2 cellular contexts compared by ENCODE assay signal in the genomic region with DNA sequence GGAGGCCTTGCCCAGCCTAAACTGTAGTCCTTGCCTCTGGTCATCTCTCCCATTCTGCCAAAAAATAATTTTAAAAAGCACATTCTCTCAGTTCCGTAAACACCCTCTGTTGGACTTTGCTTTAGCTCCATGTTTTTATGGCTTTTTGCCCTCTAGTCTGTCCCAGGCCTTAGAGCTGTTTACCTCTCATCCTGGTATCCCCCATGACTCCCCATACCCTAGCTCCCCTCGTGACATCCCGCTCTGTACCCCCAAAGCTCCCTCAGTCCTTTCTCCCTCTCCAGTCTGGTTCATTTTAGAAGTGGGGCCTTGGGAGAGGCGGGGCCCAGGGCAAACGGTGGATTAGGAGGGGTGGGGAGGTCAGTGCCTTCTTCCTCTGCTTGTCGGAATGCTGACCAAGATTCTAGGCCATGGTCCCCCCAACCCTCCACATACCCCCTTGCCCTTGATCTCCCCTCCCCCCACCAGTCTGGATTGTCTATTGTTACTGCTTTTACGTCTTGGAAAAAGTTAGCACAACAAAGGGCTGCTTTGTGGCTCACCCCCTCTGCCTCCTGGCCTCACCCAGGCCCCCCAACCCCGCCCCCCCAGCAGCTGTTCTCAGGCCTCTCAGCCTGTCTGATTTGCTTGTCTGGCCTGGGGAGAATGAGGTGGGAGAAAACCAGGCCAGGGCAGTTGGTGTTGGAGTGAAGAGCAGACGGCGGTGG.
TF ChIP-seq lines count a peak whose summit lies in the region.

No MANE protein-coding gene starts in this region.

TF ChIP-seq in K562, 482 proteins besides CTCF, POLR2A, EP300 and RAD21:
- no peak for TF ChIP-seq NR2C1 (IDR thresholded peaks at IDR 0.05)
- 0 out of 2 replicates have a peak, but pooled peaks have one; percentile 2 for TF ChIP-seq NR2C1 (tag; IDR thresholded peaks at IDR 0.05)
- TF ChIP-seq ZNF311 (CRISPR knock-in tag; IDR thresholded peaks at IDR 0.05): no peak
TF ChIP-seq in K562: peak in this region for 1.

TF ChIP-seq in HepG2, 621 proteins besides CTCF, POLR2A, EP300 and RAD21 (continues in another document):
- 0 out of 2 replicates have a peak, but pooled peaks have one; percentile 44 for TF ChIP-seq TMF1 (CRISPR knock-in tag; IDR thresholded peaks at IDR 0.05; ENCODE audit: low read depth)
- TF ChIP-seq ZNF264 (CRISPR knock-in tag; IDR thresholded peaks at IDR 0.05): 0 out of 2 replicates have a peak, but pooled peaks have one; percentile 7
- TF ChIP-seq ONECUT2 (CRISPR knock-in tag; IDR thresholded peaks at IDR 0.05): no peak
- TF ChIP-seq NFATC3 (CRISPR knock-in tag; IDR thresholded peaks at IDR 0.05): no peak
- TF ChIP-seq FOXP1 (IDR thresholded peaks at IDR 0.05): no peak
- peak; percentile 18; the same call in 1 of the 2 replicates for TF ChIP-seq FOXP1 (CRISPR knock-in tag; IDR thresholded peaks at IDR 0.05)
- no peak for TF ChIP-seq NR2F2 (IDR thresholded peaks at IDR 0.05; ENCODE audit: borderline replicate concordance, low read depth)
- TF ChIP-seq ZNF136 (CRISPR knock-in tag; IDR thresholded peaks at IDR 0.05; ENCODE audit: low read depth): no peak
- TF ChIP-seq, protein P1, sequence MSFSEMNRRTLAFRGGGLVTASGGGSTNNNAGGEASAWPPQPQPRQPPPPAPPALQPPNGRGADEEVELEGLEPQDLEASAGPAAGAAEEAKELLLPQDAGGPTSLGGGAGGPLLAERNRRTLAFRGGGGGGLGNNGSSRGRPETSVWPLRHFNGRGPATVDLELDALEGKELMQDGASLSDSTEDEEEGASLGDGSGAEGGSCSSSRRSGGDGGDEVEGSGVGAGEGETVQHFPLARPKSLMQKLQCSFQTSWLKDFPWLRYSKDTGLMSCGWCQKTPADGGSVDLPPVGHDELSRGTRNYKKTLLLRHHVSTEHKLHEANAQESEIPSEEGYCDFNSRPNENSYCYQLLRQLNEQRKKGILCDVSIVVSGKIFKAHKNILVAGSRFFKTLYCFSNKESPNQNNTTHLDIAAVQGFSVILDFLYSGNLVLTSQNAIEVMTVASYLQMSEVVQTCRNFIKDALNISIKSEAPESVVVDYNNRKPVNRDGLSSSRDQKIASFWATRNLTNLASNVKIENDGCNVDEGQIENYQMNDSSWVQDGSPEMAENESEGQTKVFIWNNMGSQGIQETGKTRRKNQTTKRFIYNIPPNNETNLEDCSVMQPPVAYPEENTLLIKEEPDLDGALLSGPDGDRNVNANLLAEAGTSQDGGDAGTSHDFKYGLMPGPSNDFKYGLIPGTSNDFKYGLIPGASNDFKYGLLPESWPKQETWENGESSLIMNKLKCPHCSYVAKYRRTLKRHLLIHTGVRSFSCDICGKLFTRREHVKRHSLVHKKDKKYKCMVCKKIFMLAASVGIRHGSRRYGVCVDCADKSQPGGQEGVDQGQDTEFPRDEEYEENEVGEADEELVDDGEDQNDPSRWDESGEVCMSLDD (CRISPR knock-in tag; IDR thresholded peaks at IDR 0.05; ENCODE audit: borderline replicate concordance): peak; percentile 82; the same call in 1 of the 2 replicates
- TF ChIP-seq KAT2B (IDR thresholded peaks at IDR 0.05; ENCODE audit: borderline replicate concordance, low read depth, low read length): no peak
- 0 out of 2 replicates have a peak, but pooled peaks have one; percentile 11 for TF ChIP-seq CREM (IDR thresholded peaks at IDR 0.05)
- no peak for TF ChIP-seq CREM (CRISPR knock-in tag; IDR thresholded peaks at IDR 0.05)
- TF ChIP-seq ZNF709 (CRISPR knock-in tag; IDR thresholded peaks at IDR 0.05): 0 out of 2 replicates have a peak, but pooled peaks have one; percentile 4
- peak; percentile 52 for TF ChIP-seq FOXK2 (IDR thresholded peaks at IDR 0.05)
- peak; percentile 34; the same call in 1 of the 2 replicates for TF ChIP-seq LCORL (IDR thresholded peaks at IDR 0.05)
- no peak for TF ChIP-seq LCORL (CRISPR knock-in tag; IDR thresholded peaks at IDR 0.05)
- 0 out of 2 replicates have a peak, but pooled peaks have one; percentile 8 for TF ChIP-seq NR2F6 (IDR thresholded peaks at IDR 0.05)
- TF ChIP-seq NR2F6 (CRISPR knock-in tag; IDR thresholded peaks at IDR 0.05): no peak
- TF ChIP-seq ZSCAN30 (CRISPR knock-in tag; IDR thresholded peaks at IDR 0.05): no peak
- no peak for TF ChIP-seq SMYD3 (CRISPR knock-in tag; IDR thresholded peaks at IDR 0.05)
- peak; percentile 49 for TF ChIP-seq NCOR1 (IDR thresholded peaks at IDR 0.05; ENCODE audit: borderline replicate concordance, low read length)
- TF ChIP-seq, protein P2, sequence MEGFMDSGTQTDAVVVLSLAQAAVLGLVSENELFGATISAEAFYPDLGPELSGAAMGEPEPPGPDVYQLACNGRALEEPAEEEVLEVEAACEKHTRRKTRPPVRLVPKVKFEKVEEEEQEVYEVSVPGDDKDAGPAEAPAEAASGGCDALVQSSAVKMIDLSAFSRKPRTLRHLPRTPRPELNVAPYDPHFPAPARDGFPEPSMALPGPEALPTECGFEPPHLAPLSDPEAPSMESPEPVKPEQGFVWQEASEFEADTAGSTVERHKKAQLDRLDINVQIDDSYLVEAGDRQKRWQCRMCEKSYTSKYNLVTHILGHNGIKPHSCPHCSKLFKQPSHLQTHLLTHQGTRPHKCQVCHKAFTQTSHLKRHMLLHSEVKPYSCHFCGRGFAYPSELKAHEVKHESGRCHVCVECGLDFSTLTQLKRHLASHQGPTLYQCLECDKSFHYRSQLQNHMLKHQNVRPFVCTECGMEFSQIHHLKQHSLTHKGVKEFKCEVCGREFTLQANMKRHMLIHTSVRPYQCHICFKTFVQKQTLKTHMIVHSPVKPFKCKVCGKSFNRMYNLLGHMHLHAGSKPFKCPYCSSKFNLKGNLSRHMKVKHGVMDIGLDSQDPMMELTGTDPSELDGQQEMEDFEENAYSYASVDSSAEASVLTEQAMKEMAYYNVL (CRISPR knock-in tag; IDR thresholded peaks at IDR 0.05; ENCODE audit: borderline replicate concordance): 0 out of 2 replicates have a peak, but pooled peaks have one; percentile 9
- TF ChIP-seq GFI1 (CRISPR knock-in tag; IDR thresholded peaks at IDR 0.05; ENCODE audit: borderline replicate concordance): no peak
- TF ChIP-seq, protein P3, sequence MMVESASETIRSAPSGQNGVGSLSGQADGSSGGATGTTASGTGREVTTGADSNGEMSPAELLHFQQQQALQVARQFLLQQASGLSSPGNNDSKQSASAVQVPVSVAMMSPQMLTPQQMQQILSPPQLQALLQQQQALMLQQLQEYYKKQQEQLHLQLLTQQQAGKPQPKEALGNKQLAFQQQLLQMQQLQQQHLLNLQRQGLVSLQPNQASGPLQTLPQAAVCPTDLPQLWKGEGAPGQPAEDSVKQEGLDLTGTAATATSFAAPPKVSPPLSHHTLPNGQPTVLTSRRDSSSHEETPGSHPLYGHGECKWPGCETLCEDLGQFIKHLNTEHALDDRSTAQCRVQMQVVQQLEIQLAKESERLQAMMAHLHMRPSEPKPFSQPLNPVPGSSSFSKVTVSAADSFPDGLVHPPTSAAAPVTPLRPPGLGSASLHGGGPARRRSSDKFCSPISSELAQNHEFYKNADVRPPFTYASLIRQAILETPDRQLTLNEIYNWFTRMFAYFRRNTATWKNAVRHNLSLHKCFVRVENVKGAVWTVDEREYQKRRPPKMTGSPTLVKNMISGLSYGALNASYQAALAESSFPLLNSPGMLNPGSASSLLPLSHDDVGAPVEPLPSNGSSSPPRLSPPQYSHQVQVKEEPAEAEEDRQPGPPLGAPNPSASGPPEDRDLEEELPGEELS (CRISPR knock-in tag; IDR thresholded peaks at IDR 0.05): peak; percentile 1; the same call in 1 of the 2 replicates
- TF ChIP-seq, protein P4, sequence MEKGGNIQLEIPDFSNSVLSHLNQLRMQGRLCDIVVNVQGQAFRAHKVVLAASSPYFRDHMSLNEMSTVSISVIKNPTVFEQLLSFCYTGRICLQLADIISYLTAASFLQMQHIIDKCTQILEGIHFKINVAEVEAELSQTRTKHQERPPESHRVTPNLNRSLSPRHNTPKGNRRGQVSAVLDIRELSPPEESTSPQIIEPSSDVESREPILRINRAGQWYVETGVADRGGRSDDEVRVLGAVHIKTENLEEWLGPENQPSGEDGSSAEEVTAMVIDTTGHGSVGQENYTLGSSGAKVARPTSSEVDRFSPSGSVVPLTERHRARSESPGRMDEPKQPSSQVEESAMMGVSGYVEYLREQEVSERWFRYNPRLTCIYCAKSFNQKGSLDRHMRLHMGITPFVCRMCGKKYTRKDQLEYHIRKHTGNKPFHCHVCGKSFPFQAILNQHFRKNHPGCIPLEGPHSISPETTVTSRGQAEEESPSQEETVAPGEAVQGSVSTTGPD (CRISPR knock-in tag; IDR thresholded peaks at IDR 0.05): 0 out of 2 replicates have a peak, but pooled peaks have one; percentile 0
- peak; percentile 5; the same call in 1 of the 2 replicates for TF ChIP-seq ZBTB21 (CRISPR knock-in tag; IDR thresholded peaks at IDR 0.05)
- TF ChIP-seq, protein P5, sequence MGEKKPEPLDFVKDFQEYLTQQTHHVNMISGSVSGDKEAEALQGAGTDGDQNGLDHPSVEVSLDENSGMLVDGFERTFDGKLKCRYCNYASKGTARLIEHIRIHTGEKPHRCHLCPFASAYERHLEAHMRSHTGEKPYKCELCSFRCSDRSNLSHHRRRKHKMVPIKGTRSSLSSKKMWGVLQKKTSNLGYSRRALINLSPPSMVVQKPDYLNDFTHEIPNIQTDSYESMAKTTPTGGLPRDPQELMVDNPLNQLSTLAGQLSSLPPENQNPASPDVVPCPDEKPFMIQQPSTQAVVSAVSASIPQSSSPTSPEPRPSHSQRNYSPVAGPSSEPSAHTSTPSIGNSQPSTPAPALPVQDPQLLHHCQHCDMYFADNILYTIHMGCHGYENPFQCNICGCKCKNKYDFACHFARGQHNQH (CRISPR knock-in tag; IDR thresholded peaks at IDR 0.05): peak; percentile 14
- TF ChIP-seq, protein P6, sequence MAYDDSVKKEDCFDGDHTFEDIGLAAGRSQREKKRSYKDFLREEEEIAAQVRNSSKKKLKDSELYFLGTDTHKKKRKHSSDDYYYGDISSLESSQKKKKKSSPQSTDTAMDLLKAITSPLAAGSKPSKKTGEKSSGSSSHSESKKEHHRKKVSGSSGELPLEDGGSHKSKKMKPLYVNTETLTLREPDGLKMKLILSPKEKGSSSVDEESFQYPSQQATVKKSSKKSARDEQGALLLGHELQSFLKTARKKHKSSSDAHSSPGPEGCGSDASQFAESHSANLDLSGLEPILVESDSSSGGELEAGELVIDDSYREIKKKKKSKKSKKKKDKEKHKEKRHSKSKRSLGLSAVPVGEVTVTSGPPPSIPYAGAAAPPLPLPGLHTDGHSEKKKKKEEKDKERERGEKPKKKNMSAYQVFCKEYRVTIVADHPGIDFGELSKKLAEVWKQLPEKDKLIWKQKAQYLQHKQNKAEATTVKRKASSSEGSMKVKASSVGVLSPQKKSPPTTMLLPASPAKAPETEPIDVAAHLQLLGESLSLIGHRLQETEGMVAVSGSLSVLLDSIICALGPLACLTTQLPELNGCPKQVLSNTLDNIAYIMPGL (CRISPR knock-in tag; IDR thresholded peaks at IDR 0.05; ENCODE audit: borderline replicate concordance in 1 of 2, low read depth in 1 of 2): 0 out of 4 replicates have a peak, but pooled peaks of 1 of the 2 experiments have one; percentile 10
- TF ChIP-seq DR1 (CRISPR knock-in tag; IDR thresholded peaks at IDR 0.05): no peak
- TF ChIP-seq IRF2 (CRISPR knock-in tag; IDR thresholded peaks at IDR 0.05): 0 out of 2 replicates have a peak, but pooled peaks have one; percentile 1
- no peak for TF ChIP-seq STAT5B (CRISPR knock-in tag; IDR thresholded peaks at IDR 0.05)
- no peak for TF ChIP-seq ZFYVE20 (CRISPR knock-in tag; IDR thresholded peaks at IDR 0.05; ENCODE audit: borderline replicate concordance, low read depth)
- no peak for TF ChIP-seq RFXAP (CRISPR knock-in tag; IDR thresholded peaks at IDR 0.05; ENCODE audit: borderline replicate concordance)
- TF ChIP-seq MIXL1 (CRISPR knock-in tag; IDR thresholded peaks at IDR 0.05): no peak
- TF ChIP-seq, protein P7, sequence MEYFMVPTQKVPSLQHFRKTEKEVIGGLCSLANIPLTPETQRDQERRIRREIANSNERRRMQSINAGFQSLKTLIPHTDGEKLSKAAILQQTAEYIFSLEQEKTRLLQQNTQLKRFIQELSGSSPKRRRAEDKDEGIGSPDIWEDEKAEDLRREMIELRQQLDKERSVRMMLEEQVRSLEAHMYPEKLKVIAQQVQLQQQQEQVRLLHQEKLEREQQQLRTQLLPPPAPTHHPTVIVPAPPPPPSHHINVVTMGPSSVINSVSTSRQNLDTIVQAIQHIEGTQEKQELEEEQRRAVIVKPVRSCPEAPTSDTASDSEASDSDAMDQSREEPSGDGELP (IDR thresholded peaks at IDR 0.05; ENCODE audit: borderline replicate concordance, low read depth): peak; percentile 47; the same call in 1 of the 2 replicates
- TF ChIP-seq, protein P8, sequence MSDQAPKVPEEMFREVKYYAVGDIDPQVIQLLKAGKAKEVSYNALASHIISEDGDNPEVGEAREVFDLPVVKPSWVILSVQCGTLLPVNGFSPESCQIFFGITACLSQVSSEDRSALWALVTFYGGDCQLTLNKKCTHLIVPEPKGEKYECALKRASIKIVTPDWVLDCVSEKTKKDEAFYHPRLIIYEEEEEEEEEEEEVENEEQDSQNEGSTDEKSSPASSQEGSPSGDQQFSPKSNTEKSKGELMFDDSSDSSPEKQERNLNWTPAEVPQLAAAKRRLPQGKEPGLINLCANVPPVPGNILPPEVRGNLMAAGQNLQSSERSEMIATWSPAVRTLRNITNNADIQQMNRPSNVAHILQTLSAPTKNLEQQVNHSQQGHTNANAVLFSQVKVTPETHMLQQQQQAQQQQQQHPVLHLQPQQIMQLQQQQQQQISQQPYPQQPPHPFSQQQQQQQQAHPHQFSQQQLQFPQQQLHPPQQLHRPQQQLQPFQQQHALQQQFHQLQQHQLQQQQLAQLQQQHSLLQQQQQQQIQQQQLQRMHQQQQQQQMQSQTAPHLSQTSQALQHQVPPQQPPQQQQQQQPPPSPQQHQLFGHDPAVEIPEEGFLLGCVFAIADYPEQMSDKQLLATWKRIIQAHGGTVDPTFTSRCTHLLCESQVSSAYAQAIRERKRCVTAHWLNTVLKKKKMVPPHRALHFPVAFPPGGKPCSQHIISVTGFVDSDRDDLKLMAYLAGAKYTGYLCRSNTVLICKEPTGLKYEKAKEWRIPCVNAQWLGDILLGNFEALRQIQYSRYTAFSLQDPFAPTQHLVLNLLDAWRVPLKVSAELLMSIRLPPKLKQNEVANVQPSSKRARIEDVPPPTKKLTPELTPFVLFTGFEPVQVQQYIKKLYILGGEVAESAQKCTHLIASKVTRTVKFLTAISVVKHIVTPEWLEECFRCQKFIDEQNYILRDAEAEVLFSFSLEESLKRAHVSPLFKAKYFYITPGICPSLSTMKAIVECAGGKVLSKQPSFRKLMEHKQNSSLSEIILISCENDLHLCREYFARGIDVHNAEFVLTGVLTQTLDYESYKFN (CRISPR knock-in tag; conservative IDR thresholded peaks at IDR 0.05): peak; percentile 45; the same call in 1 of the 2 replicates
- no peak for TF ChIP-seq ZBTB1 (CRISPR knock-in tag; IDR thresholded peaks at IDR 0.05; ENCODE audit: borderline replicate concordance)
- TF ChIP-seq SP1 (IDR thresholded peaks at IDR 0.05): 0 out of 2 replicates have a peak, but pooled peaks have one; percentile 33
- no peak for TF ChIP-seq SP1 (CRISPR knock-in tag; IDR thresholded peaks at IDR 0.05)
- TF ChIP-seq, protein P9, sequence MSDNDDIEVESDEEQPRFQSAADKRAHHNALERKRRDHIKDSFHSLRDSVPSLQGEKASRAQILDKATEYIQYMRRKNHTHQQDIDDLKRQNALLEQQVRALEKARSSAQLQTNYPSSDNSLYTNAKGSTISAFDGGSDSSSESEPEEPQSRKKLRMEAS (IDR thresholded peaks at IDR 0.05): no peak
- TF ChIP-seq ZNF430 (CRISPR knock-in tag; IDR thresholded peaks at IDR 0.05): 0 out of 2 replicates have a peak, but pooled peaks have one; percentile 35
- no peak for TF ChIP-seq SETDB1 (CRISPR knock-in tag; IDR thresholded peaks at IDR 0.05; ENCODE audit: borderline replicate concordance)
